24 cellular contexts compared by ENCODE assay signal in genomic region chr11:130837194-130837593, GRCh38.
"Had no signal": no experiment of that assay in that cellular context is flagged by ENCODE, and none has a peak within 500 bp of the region (broad histone marks: within the 10 kb centered on the region; RNA-seq: fewer than 3 reads in every experiment).

No MANE protein-coding gene starts in this region.

- H3K4me3 ChIP-seq: colonic mucosa, esophagus squamous epithelium, gastroesophageal sphincter, heart left ventricle, hepatocyte, left ventricle myocardium inferior, lower lobe of right lung, mucosa of descending colon had no signal

- ATAC-seq: esophagus mucosa, gastroesophageal sphincter, heart left ventricle, left colon, left lobe of liver, lower lobe of right lung, mucosa of descending colon had no signal

- H3K36me3 ChIP-seq: colonic mucosa, esophagus squamous epithelium, gastroesophageal sphincter, heart left ventricle, left ventricle myocardium inferior, lower lobe of right lung had no signal

- H3K27me3 ChIP-seq: colonic mucosa, esophagus squamous epithelium, gastroesophageal sphincter, heart left ventricle had no signal

- H3K27ac ChIP-seq: colonic mucosa, epithelial cell of prostate, esophagus squamous epithelium, gastroesophageal sphincter, heart left ventricle, hepatocyte, left ventricle myocardium inferior, lower lobe of right lung had no signal

- FAIRE-seq: kidney had no signal

- DNase-seq: colonic mucosa; cortex of kidney; effector CD8-positive, alpha-beta T cell; erythroblast; esophagus squamous epithelium; foreskin fibroblast; foreskin melanocyte; heart left ventricle; hypothalamus; immature natural killer cell; islet precursor cell; kidney; kidney glomerular epithelial cell; left colon; left ventricle myocardium inferior; lower lobe of right lung; mesenchymal stem cell; mucosa of descending colon; naive B cell had no signal

- H3K9me3 ChIP-seq: colonic mucosa, esophagus squamous epithelium, lower lobe of right lung, mucosa of descending colon had no signal

- H3K4me1 ChIP-seq: colonic mucosa, gastroesophageal sphincter, left ventricle myocardium inferior had no signal
